8 cellular contexts compared by ENCODE assay signal in genomic region chr10:100186253-100186780, GRCh38. TPM values are rescaled to one million over a fixed set of nuclear protein-coding genes. Genes with fewer than 3 reads are reported as not detected.
DNase-seq lines count a peak whose midpoint lies in the region; ATAC-seq and TF ChIP-seq lines count a peak whose summit lies in the region.

No MANE protein-coding gene starts in this region.

- no peaks in the 10 kb centered on the region for H3K9me3 Mint-ChIP-seq in CD4-positive, CD25-positive, alpha-beta regulatory T cell

- BruUV-seq in PC-9 (replicated peaks; lab: Mats Ljungman, UMichigan), result TSS peak; percentile 80

- H3K4me3 ChIP-seq in CD4-positive, CD25-positive, alpha-beta regulatory T cell (ENCODE audit: low read depth, low read length), result peak overlapping the region; percentile 93
- H3K4me3 ChIP-seq in PC-9 (peak overlapping the region; percentile 87), coronary artery (peak overlapping the region; percentile 97), lower lobe of right lung (peak overlapping the region; percentile 92), transverse colon (peak overlapping the region; percentile 21 to 93 (median 80))

- peak overlapping the region; percentile 97 to 99 (median 98) for H3K4me3 Mint-ChIP-seq in CD4-positive, CD25-positive, alpha-beta regulatory T cell

- POLR2A ChIA-PET in PC-9 (lab: Charles Lee; ENCODE audit: unreplicated experiment), result interaction anchor here (0.6 kb wide), 1 partner anchor 673 kb away, joined by 5 read pairs; no protein-coding TSS in a partner anchor

- intact Hi-C loops in PC-9 (cut with micrococcal nuclease; ENCODE audit: unreplicated experiment), result no loop called here
- intact Hi-C loops in lower lobe of right lung (cut with DNase I), result no loop called here
- intact Hi-C loops in transverse colon (cut with DNase I; ENCODE audit: low total_unique reads), result no loop called here

- no peak for TF ChIP-seq POLR2A in transverse colon (IDR thresholded peaks at IDR 0.05)

- peak overlapping the region; percentile 90 to 98 (median 97) for H3K27ac Mint-ChIP-seq in CD4-positive, CD25-positive, alpha-beta regulatory T cell

- no peak for DNase-seq in CD4-positive, CD25-positive, alpha-beta regulatory T cell
- no peak for DNase-seq in PC-9
- DNase-seq in coronary artery (ENCODE audit: low spot score), result no peak
- peak; percentile 56 for DNase-seq in lower lobe of right lung
- peak; percentile 58 for DNase-seq in transverse colon
- DNase-seq in NCI-H1417 treated with DMSO at 0.1 percent for 48 hours (lab: John Stamatoyannopoulos, UW), result no peak

- WGBS in transverse colon (ENCODE audit: low coverage in 1 of 2), 2 donors, result 0 to 1% methylated on average over 9 to 13 of the region's 14 CpGs

- H3K36me3 Mint-ChIP-seq in CD4-positive, CD25-positive, alpha-beta regulatory T cell, result peaks cover 23% of the 10 kb centered on the region

- H3K4me2 ChIP-seq in PC-9, result peak overlapping the region; percentile 93

- peak overlapping the region; percentile 85 for H3K27ac ChIP-seq in CD4-positive, CD25-positive, alpha-beta regulatory T cell (ENCODE audit: insufficient read depth, low read length, poor library complexity, severe bottlenecking)
- peak overlapping the region; percentile 35 for H3K27ac ChIP-seq in PC-9
- H3K27ac ChIP-seq in coronary artery, result peak overlapping the region; percentile 86 to 94
- H3K27ac ChIP-seq in lower lobe of right lung, result peak overlapping the region; percentile 88
- H3K27ac ChIP-seq in transverse colon, result peak overlapping the region; percentile 89 to 97 (median 92)

- CTCF ChIA-PET in PC-9 (lab: Charles Lee), result no interaction called here

- peaks cover 44% of the 10 kb centered on the region for H3K79me2 ChIP-seq in PC-9 (ENCODE audit: low read depth)

- no peaks in the 10 kb centered on the region for H3K27me3 ChIP-seq in CD4-positive, CD25-positive, alpha-beta regulatory T cell (ENCODE audit: control insufficient read depth, insufficient read depth, low read length)
- H3K27me3 ChIP-seq in PC-9 (ENCODE audit: insufficient read depth, low read depth) (no peaks in the 10 kb centered on the region), lower lobe of right lung (ENCODE audit: low read depth) (no peaks in the 10 kb centered on the region), transverse colon (no peaks in the 10 kb centered on the region)

- in situ Hi-C loops in transverse colon (cut with MboI; ENCODE audit: low pct_ligation_motif_present in 1 of 4, low pct_unique_long_range_greater_than_20kb in 1 of 4, low sequenced_read_pairs in 3 of 4), result no loop called here

- no peaks in the 10 kb centered on the region for H4K20me1 ChIP-seq in PC-9 (ENCODE audit: insufficient read depth)

- ATAC-seq in CD4-positive, CD25-positive, alpha-beta regulatory T cell (ENCODE audit: low read depth in 2 of 2), result peak; percentile 73 to 75
- ATAC-seq in GM18867 (IDR thresholded peaks at IDR 0.05; ENCODE audit: unreplicated experiment) (peak; percentile 51), HG03060 (IDR thresholded peaks at IDR 0.05; ENCODE audit: low read depth, unreplicated experiment) (peak; percentile 24), lower lobe of right lung (peak; percentile 58 to 70)

- peak overlapping the region; percentile 90 for H2AFZ ChIP-seq in PC-9

- H3K27me3 Mint-ChIP-seq in CD4-positive, CD25-positive, alpha-beta regulatory T cell, result no peaks in the 10 kb centered on the region

- no peaks in the 10 kb centered on the region for H3K9me3 ChIP-seq in CD4-positive, CD25-positive, alpha-beta regulatory T cell (ENCODE audit: control insufficient read depth in 2 of 2, low read length in 2 of 2)
- H3K9me3 ChIP-seq in PC-9 (ENCODE audit: insufficient read depth, low read depth) (no peaks in the 10 kb centered on the region), lower lobe of right lung (no peaks in the 10 kb centered on the region), transverse colon (no peaks in the 10 kb centered on the region)

- peaks cover 11% of the 10 kb centered on the region for H3F3A ChIP-seq in PC-9 (ENCODE audit: insufficient read depth, low read depth)

- no peaks in the 10 kb centered on the region for H3K9me2 ChIP-seq in PC-9 (ENCODE audit: insufficient read depth)

- H3K36me3 ChIP-seq in CD4-positive, CD25-positive, alpha-beta regulatory T cell (ENCODE audit: control insufficient read depth, insufficient read depth, low read length), result peaks cover 20% of the 10 kb centered on the region
- H3K36me3 ChIP-seq in PC-9 (ENCODE audit: low read depth), result 0 out of 2 replicates have a peak, but pooled peaks cover 3% of the 10 kb centered on the region
- H3K36me3 ChIP-seq in lower lobe of right lung, result peaks cover 35% of the 10 kb centered on the region
- H3K36me3 ChIP-seq in transverse colon, result peaks cover 0 to 7% (median under 1%) of the 10 kb centered on the region in 4 donors

- no peak for TF ChIP-seq EP300 in transverse colon (IDR thresholded peaks at IDR 0.05; ENCODE audit: low read depth)

- no peak for TF ChIP-seq CTCF in PC-9 (conservative IDR thresholded peaks at IDR 0.05)
- no peak for TF ChIP-seq CTCF in coronary artery (IDR thresholded peaks at IDR 0.05)
- TF ChIP-seq CTCF in lower lobe of right lung (IDR thresholded peaks at IDR 0.05), result no peak
- TF ChIP-seq CTCF in transverse colon (IDR thresholded peaks at IDR 0.05), result no peak

- peaks cover 26% of the 10 kb centered on the region for H3K4me1 ChIP-seq in CD4-positive, CD25-positive, alpha-beta regulatory T cell (ENCODE audit: control insufficient read depth, insufficient read depth, low read length, poor library complexity, severe bottlenecking)
- peaks cover 34% of the 10 kb centered on the region for H3K4me1 ChIP-seq in PC-9 (replicated peaks; ENCODE audit: insufficient read depth)
- H3K4me1 ChIP-seq in lower lobe of right lung, result peaks cover 27% of the 10 kb centered on the region
- H3K4me1 ChIP-seq in transverse colon, result peaks cover 15 to 53% (median 33%) of the 10 kb centered on the region in 4 donors

- peaks cover 30 to 67% (median 54%) of the 10 kb centered on the region in 4 donors for H3K4me1 Mint-ChIP-seq in CD4-positive, CD25-positive, alpha-beta regulatory T cell

RNA-seq across cellular contexts. Expression of gene ERLIN1, which starts 0.5 kb away (rescaled TPM):
- total RNA-seq in CD4-positive, CD25-positive, alpha-beta regulatory T cell, result 6.2 TPM
- 10 to 100 TPM in 3 of 4 donors, 1 to 10 TPM in 1; 5.4 to 14.4 (median 10.7) TPM for polyA plus RNA-seq in CD4-positive, CD25-positive, alpha-beta regulatory T cell
- total RNA-seq in PC-9 (2021) (18.6 and 24.9 TPM in 2 replicates), lower lobe of right lung (31.9 TPM), transverse colon (10 to 100 TPM; 21.7 to 41.0 (median 39.6) TPM)

RNA-seq across cellular contexts. Expression of gene CHUK, which starts 43.1 kb away (rescaled TPM):
- 25.1 TPM for total RNA-seq in CD4-positive, CD25-positive, alpha-beta regulatory T cell
- polyA plus RNA-seq in CD4-positive, CD25-positive, alpha-beta regulatory T cell, result 10 to 100 TPM; 13.0 to 18.4 (median 15.1) TPM
- total RNA-seq in PC-9 (2021), result 6.2 and 7.8 TPM in 2 replicates
- total RNA-seq in lower lobe of right lung, result 20.0 TPM
- 10 to 100 TPM; 16.5 to 22.2 (median 18.8) TPM for total RNA-seq in transverse colon

Comparison
In these comparisons a context has a peak if more than half of its experiments do, and no peak if none do; other contexts are left out.
1. ATAC-seq: peak in every context shown above with its lines; median percentile 74 in CD4-positive, CD25-positive, alpha-beta regulatory T cell; 64 in lower lobe of right lung; 51 in GM18867; 24 in HG03060.
2. DNase-seq: peak in lower lobe of right lung (single experiment) and transverse colon (single experiment); none in CD4-positive, CD25-positive, alpha-beta regulatory T cell (0 of 3), PC-9 (0 of 2), coronary artery (single experiment) and NCI-H1417 treated with DMSO at 0.1 percent for 48 hours (single experiment).
3. H3K27ac ChIP-seq: peak in every context shown above with its lines; median percentile 92 in transverse colon; 90 in coronary artery; 88 in lower lobe of right lung; 85 in CD4-positive, CD25-positive, alpha-beta regulatory T cell; 35 in PC-9.
4. Peak in every context shown above with its lines, with median percentiles within 50 percentile points of each other: H3K4me3 ChIP-seq.